24 cellular contexts compared by ENCODE assay signal in genomic region chr6:104365835-104366234, GRCh38.
DNase-seq lines count a peak whose midpoint lies in the region; ATAC-seq, FAIRE-seq and TF ChIP-seq lines count a peak whose summit lies in the region.
"Had no signal": no experiment of that assay in that cellular context is flagged by ENCODE, and none has a peak within 500 bp of the region (broad histone marks: within the 10 kb centered on the region; RNA-seq: fewer than 3 reads in every experiment).

No MANE protein-coding gene starts in this region.

- WGBS in HepG2 (ENCODE audit: low lambda C conversion rate): 8% methylated on average over 1 of the region's 1 CpG
- 52% methylated on average over 1 of the region's 1 CpG for WGBS in right lobe of liver (ENCODE audit: insufficient coverage, low coverage, low lambda C conversion rate, missing lambda C conversion rate)

- CTCF ChIA-PET in HepG2 (lab: Yijun Ruan, JAX; ENCODE audit: low intra/inter-chr PET ratio, low total read pairs): no interaction called here

- H4K20me1 ChIP-seq in HepG2 (ENCODE audit: insufficient read depth, low read length): no peaks in the 10 kb centered on the region
- H4K20me1 ChIP-seq: BLaER1 had no signal

- FAIRE-seq in HepG2 (lab: Jason Lieb, UNC): no peak
- FAIRE-seq: GM12878, GM12892, GM18507 had no signal

- H2AFZ ChIP-seq in HepG2 (ENCODE audit: low read length): no peak overlapping the region

- no peak overlapping the region for H3K4me2 ChIP-seq in HepG2 (ENCODE audit: low read depth, low read length)
- H3K4me2 ChIP-seq: BLaER1 had no signal

- no peak for TF ChIP-seq EP300 in HepG2 (IDR thresholded peaks at IDR 0.05; ENCODE audit: low read depth in 2 of 2, low read length in 2 of 2)
- TF ChIP-seq EP300 in HepG2 (CRISPR knock-in tag; IDR thresholded peaks at IDR 0.05; ENCODE audit: borderline replicate concordance): no peak

- H3K27ac ChIP-seq in HepG2 (ENCODE audit: extremely low read length, insufficient read depth, low read length): no peak overlapping the region
- H3K27ac ChIP-seq in right lobe of liver: no peak overlapping the region
- peak overlapping the region; percentile 89 for H3K27ac ChIP-seq in SK-N-MC
- no peak overlapping the region for H3K27ac ChIP-seq in upper lobe of right lung
- H3K27ac ChIP-seq: 22Rv1, BLaER1 had no signal

- H3K4me1 ChIP-seq in HepG2 (ENCODE audit: insufficient read depth, low read length): no peaks in the 10 kb centered on the region
- H3K4me1 ChIP-seq in right lobe of liver: no peaks in the 10 kb centered on the region
- no peaks in the 10 kb centered on the region for H3K4me1 ChIP-seq in upper lobe of right lung
- H3K4me1 ChIP-seq: BE2C, BLaER1 had no signal

- H3K9ac ChIP-seq in HepG2 (ENCODE audit: insufficient read depth, low read depth, low read length) (no peak overlapping the region), SK-N-MC (ENCODE audit: insufficient read length) (peak overlapping the region; percentile 10)
- H3K9ac ChIP-seq: BLaER1 had no signal

- H3K9me3 ChIP-seq in HepG2 (ENCODE audit: low read length) (no peaks in the 10 kb centered on the region), right lobe of liver (no peaks in the 10 kb centered on the region), SK-N-MC (ENCODE audit: low read depth, low read length) (no peaks in the 10 kb centered on the region), upper lobe of right lung (no peaks in the 10 kb centered on the region)
- H3K9me3 ChIP-seq: BE2C, BLaER1 had no signal

- H3K79me2 ChIP-seq in HepG2 (ENCODE audit: insufficient read depth, low read length): no peaks in the 10 kb centered on the region

- no peak for ATAC-seq in HepG2
- no peak for ATAC-seq in right lobe of liver
- ATAC-seq in upper lobe of right lung: no peak
- ATAC-seq: GM12878 had no signal

- no peak for TF ChIP-seq RAD21 in HepG2 (CRISPR knock-in tag; IDR thresholded peaks at IDR 0.05)

- DNase-seq in HepG2 (ENCODE audit: low spot score): no peak
- DNase-seq in right lobe of liver: no peak
- DNase-seq in SK-N-MC (ENCODE audit: low read depth, low spot score): no peak
- DNase-seq in upper lobe of right lung: no peak
- no peak for DNase-seq in T-helper 1 cell
- DNase-seq: ACHN; BE2C; C1 segment of cervical spinal cord; CD4-positive, alpha-beta memory T cell; CD4-positive, CD25-positive, alpha-beta regulatory T cell; CD8-positive, alpha-beta memory T cell; COR-L47; DMS 273 treated with DMSO at 0.1 percent for 48 hours; DMS153; DMS53; DMS79; DND-41; EL; GDM1 had no signal

- POLR2A ChIA-PET in HepG2 (lab: Yijun Ruan, JAX): no interaction called here

- H3K36me3 ChIP-seq in HepG2 (replicated peaks in 1 of 2; ENCODE audit: control insufficient read depth in 1 of 2, insufficient read depth in 2 of 2, low read length in 2 of 2) (no peaks in the 10 kb centered on the region), right lobe of liver (no peaks in the 10 kb centered on the region), SK-N-MC (ENCODE audit: insufficient read depth, low read length) (peaks cover 10% of the 10 kb centered on the region; the same call in 1 of the 2 replicates), upper lobe of right lung (no peaks in the 10 kb centered on the region)
- H3K36me3 ChIP-seq: BE2C, BLaER1 had no signal

- intact Hi-C loops in HepG2 (cut with micrococcal nuclease; ENCODE audit: unreplicated experiment): no loop called here
- intact Hi-C loops in right lobe of liver (cut with DNase I): no loop called here
- intact Hi-C loops in upper lobe of right lung (cut with DNase I): no loop called here

- H3K4me3 ChIP-seq in HepG2 (replicated peaks in 1 of 3; ENCODE audit: insufficient read depth in 1 of 3, low read depth in 2 of 3, low read length in 3 of 3) (no peak overlapping the region), right lobe of liver (no peak overlapping the region), SK-N-MC (peak overlapping the region; percentile 47), upper lobe of right lung (no peak overlapping the region)
- H3K4me3 ChIP-seq: BLaER1, GM12878 had no signal

- no TSS peak for BruUV-seq in HepG2 (replicated peaks; lab: Mats Ljungman, UMichigan)

- in situ Hi-C loops in HepG2 (cut with HindIII; ENCODE audit: extremely low pct_ligation_motif_present, low pct_unique_long_range_greater_than_20kb): no loop called here

- TF ChIP-seq CTCF in HepG2 (CRISPR knock-in tag; IDR thresholded peaks at IDR 0.05) (no peak), right lobe of liver (IDR thresholded peaks at IDR 0.05) (no peak), upper lobe of right lung (IDR thresholded peaks at IDR 0.05) (no peak)

- TF ChIP-seq POLR2A in HepG2 (IDR thresholded peaks at IDR 0.05; ENCODE audit: insufficient read depth in 1 of 2, low read depth in 2 of 2, low read length in 2 of 2): no peak
- TF ChIP-seq POLR2A in right lobe of liver (IDR thresholded peaks at IDR 0.05): no peak

- no peaks in the 10 kb centered on the region; a peak in 1 of 5 replicates for H3K27me3 ChIP-seq in HepG2 (ENCODE audit: control insufficient read depth in 1 of 2, insufficient read depth in 2 of 2, low read length in 2 of 2)
- no peaks in the 10 kb centered on the region for H3K27me3 ChIP-seq in right lobe of liver
- H3K27me3 ChIP-seq in upper lobe of right lung: no peaks in the 10 kb centered on the region
- H3K27me3 ChIP-seq: BE2C, BLaER1 had no signal

TF ChIP-seq in HepG2, 621 proteins besides CTCF, POLR2A, EP300 and RAD21:
- TF ChIP-seq MAFK (conservative IDR thresholded peaks at IDR 0.05 in 1 of 2, IDR thresholded peaks at IDR 0.05 in 1 of 2; ENCODE audit: low read length in 2 of 2): peak; percentile 30 to 67; a peak in 2 of 4 replicates
- TF ChIP-seq MAFF (IDR thresholded peaks at IDR 0.05; ENCODE audit: low read depth, low read length): peak; percentile 60; the same call in 1 of the 2 replicates
- no peak for TF ChIP-seq HOXA7 (CRISPR knock-in tag; IDR thresholded peaks at IDR 0.05)
TF ChIP-seq in HepG2: peak in this region for 2.
